Comparison of ENCODE assay signal across 8 cellular contexts in genomic region chr9:34380034-34380510, GRCh38. TPM values are rescaled to one million over a fixed set of nuclear protein-coding genes. Genes with fewer than 3 reads are reported as not detected.
DNase-seq lines count a peak whose midpoint lies in the region; ATAC-seq and TF ChIP-seq lines count a peak whose summit lies in the region.

No MANE protein-coding gene starts in this region.

- no peaks in the 10 kb centered on the region for H3K36me3 ChIP-seq in CD8-positive, alpha-beta T cell (ENCODE audit: insufficient read depth, low read length)
- H3K36me3 ChIP-seq in neural cell (ENCODE audit: insufficient read depth, low read length), result no peaks in the 10 kb centered on the region

- H3K4me2 ChIP-seq in neural cell (ENCODE audit: low read length), result no peak overlapping the region

- no peak for TF ChIP-seq RAD21 in neural cell (conservative IDR thresholded peaks at IDR 0.05)

- peak overlapping the region; percentile 87 for H3K4me3 Mint-ChIP-seq in CD8-positive, alpha-beta T cell
- peak overlapping the region; percentile 94 for H3K4me3 Mint-ChIP-seq in endothelial cell (ENCODE audit: unreplicated experiment)

- H3K27ac ChIP-seq in CD8-positive, alpha-beta T cell (ENCODE audit: low read depth, low read length), result peak overlapping the region; percentile 3
- H3K27ac ChIP-seq in neural cell (ENCODE audit: low read length), result no peak overlapping the region

- H3K27me3 Mint-ChIP-seq in CD8-positive, alpha-beta T cell (ENCODE audit: low read depth), result no peaks in the 10 kb centered on the region
- peaks cover 34% of the 10 kb centered on the region for H3K27me3 Mint-ChIP-seq in endothelial cell (ENCODE audit: unreplicated experiment)

- TF ChIP-seq CTCF in CD8-positive, alpha-beta T cell (IDR thresholded peaks at IDR 0.05), result no peak
- TF ChIP-seq CTCF in endothelial cell (IDR thresholded peaks at IDR 0.05; ENCODE audit: unreplicated experiment), result no peak
- no peak for TF ChIP-seq CTCF in neural cell (IDR thresholded peaks at IDR 0.05; ENCODE audit: poor library complexity, severe bottlenecking)

- no peak overlapping the region for H2AFZ ChIP-seq in neural cell (ENCODE audit: low read depth, low read length)

- no peaks in the 10 kb centered on the region for H3K9me3 ChIP-seq in CD8-positive, alpha-beta T cell (ENCODE audit: low read length)
- H3K9me3 ChIP-seq in neural cell (ENCODE audit: low read length), result no peaks in the 10 kb centered on the region

- no peaks in the 10 kb centered on the region for H3K9me3 Mint-ChIP-seq in CD8-positive, alpha-beta T cell
- H3K9me3 Mint-ChIP-seq in endothelial cell (ENCODE audit: unreplicated experiment), result no peaks in the 10 kb centered on the region

- H3K4me3 ChIP-seq in CD8-positive, alpha-beta T cell (ENCODE audit: low read depth, low read length), result peak overlapping the region; percentile 46
- H3K4me3 ChIP-seq in neural cell (ENCODE audit: low read length), result peak overlapping the region; percentile 61

- no peak for ATAC-seq in CD8-positive, alpha-beta T cell
- ATAC-seq in GM18505 (IDR thresholded peaks at IDR 0.05; ENCODE audit: unreplicated experiment) (no peak), HG02571 (IDR thresholded peaks at IDR 0.05; ENCODE audit: unreplicated experiment) (no peak)

- TF ChIP-seq POLR2A in GM18505 (IDR thresholded peaks at IDR 0.05; ENCODE audit: borderline replicate concordance, extremely low read depth, insufficient read depth, insufficient read length), result no peak

- POLR2A ChIA-PET in CD8-positive, alpha-beta T cell (lab: Charles Lee), result interaction anchor here (0.9 to 1.5 kb wide), 3 partner anchors 24 to 78 kb away, joined by 3 to 5 read pairs (median 4); partner anchors contain the start of genes DNAI1 and FAM219A

- H3K79me2 ChIP-seq in neural cell (replicated peaks; ENCODE audit: insufficient read depth, low read length), result no peaks in the 10 kb centered on the region

- peak overlapping the region; percentile 80 for H3K27ac Mint-ChIP-seq in CD8-positive, alpha-beta T cell
- H3K27ac Mint-ChIP-seq in endothelial cell (ENCODE audit: unreplicated experiment), result no peak overlapping the region

- H3K9me2 ChIP-seq in neural cell (ENCODE audit: insufficient read depth, low read length), result no peaks in the 10 kb centered on the region

- H4K20me1 ChIP-seq in neural cell (ENCODE audit: insufficient read depth), result no peaks in the 10 kb centered on the region

- CTCF ChIA-PET in CD8-positive, alpha-beta T cell (lab: Charles Lee), result interaction anchor here (0.6 to 5.7 kb wide), 6 partner anchors 16 to 387 kb away, joined by 4 to 77 read pairs (median 8); partner anchors contain the start of gene DCTN3

- intact Hi-C loops in CD8-positive, alpha-beta T cell (cut with DNase I, micrococcal nuclease), result loop anchor here (1.0 to 5.0 kb wide), 4 partner anchors 78 to 254 kb away; partner anchors contain the start of genes DCAF12 (in 1 of the 2), DNAI1 (in 1 of the 2), ENHO (in 1 of the 2) and FAM219A (in 1 of the 2)

- H3K4me1 Mint-ChIP-seq in CD8-positive, alpha-beta T cell (ENCODE audit: low read depth), result peaks cover 48% of the 10 kb centered on the region
- H3K4me1 Mint-ChIP-seq in endothelial cell (ENCODE audit: unreplicated experiment), result peaks cover 20% of the 10 kb centered on the region

- peak in 1 of 7 experiments; percentile 56 for DNase-seq in CD8-positive, alpha-beta T cell
- DNase-seq in NCI-H748 treated with DMSO at 0.1 percent for 48 hours (lab: John Stamatoyannopoulos, UW), result peak; percentile 50
- peak; percentile 25 for DNase-seq in endothelial cell (ENCODE audit: low spot score)
- DNase-seq in activated gamma-delta T cell (lab: John Stamatoyannopoulos, UW), result no peak
- DNase-seq in NCI-H1417 treated with DMSO at 0.1 percent for 48 hours (lab: John Stamatoyannopoulos, UW), result no peak

- no peak overlapping the region for H3K9ac ChIP-seq in neural cell (ENCODE audit: low read length)

- no peaks in the 10 kb centered on the region for H3F3A ChIP-seq in neural cell (ENCODE audit: insufficient read depth, low read length, poor library complexity, severe bottlenecking)

- peaks cover 36% of the 10 kb centered on the region for H3K4me1 ChIP-seq in CD8-positive, alpha-beta T cell (ENCODE audit: insufficient read depth, low read length)

- no peaks in the 10 kb centered on the region for H3K36me3 Mint-ChIP-seq in CD8-positive, alpha-beta T cell
- H3K36me3 Mint-ChIP-seq in endothelial cell (ENCODE audit: low read depth, unreplicated experiment), result peaks cover 3% of the 10 kb centered on the region

- no peak for TF ChIP-seq EP300 in neural cell (conservative IDR thresholded peaks at IDR 0.05; ENCODE audit: poor library complexity, severe bottlenecking)

- no peaks in the 10 kb centered on the region for H3K27me3 ChIP-seq in CD8-positive, alpha-beta T cell (ENCODE audit: insufficient read depth, low read length)
- peaks cover 26% of the 10 kb centered on the region for H3K27me3 ChIP-seq in neural cell (ENCODE audit: insufficient read depth, low read depth, low read length)

TF ChIP-seq in neural cell, 6 proteins besides CTCF, POLR2A, EP300 and RAD21:
- TF ChIP-seq POLR2AphosphoS5 (IDR thresholded peaks at IDR 0.05), result no peak
- no peak for TF ChIP-seq SMC3 (conservative IDR thresholded peaks at IDR 0.05; ENCODE audit: poor library complexity)
- TF ChIP-seq EZH2 (IDR thresholded peaks at IDR 0.05; ENCODE audit: borderline replicate concordance, insufficient read depth, low read length, poor library complexity, severe bottlenecking), result no peak
- TF ChIP-seq, protein P1, sequence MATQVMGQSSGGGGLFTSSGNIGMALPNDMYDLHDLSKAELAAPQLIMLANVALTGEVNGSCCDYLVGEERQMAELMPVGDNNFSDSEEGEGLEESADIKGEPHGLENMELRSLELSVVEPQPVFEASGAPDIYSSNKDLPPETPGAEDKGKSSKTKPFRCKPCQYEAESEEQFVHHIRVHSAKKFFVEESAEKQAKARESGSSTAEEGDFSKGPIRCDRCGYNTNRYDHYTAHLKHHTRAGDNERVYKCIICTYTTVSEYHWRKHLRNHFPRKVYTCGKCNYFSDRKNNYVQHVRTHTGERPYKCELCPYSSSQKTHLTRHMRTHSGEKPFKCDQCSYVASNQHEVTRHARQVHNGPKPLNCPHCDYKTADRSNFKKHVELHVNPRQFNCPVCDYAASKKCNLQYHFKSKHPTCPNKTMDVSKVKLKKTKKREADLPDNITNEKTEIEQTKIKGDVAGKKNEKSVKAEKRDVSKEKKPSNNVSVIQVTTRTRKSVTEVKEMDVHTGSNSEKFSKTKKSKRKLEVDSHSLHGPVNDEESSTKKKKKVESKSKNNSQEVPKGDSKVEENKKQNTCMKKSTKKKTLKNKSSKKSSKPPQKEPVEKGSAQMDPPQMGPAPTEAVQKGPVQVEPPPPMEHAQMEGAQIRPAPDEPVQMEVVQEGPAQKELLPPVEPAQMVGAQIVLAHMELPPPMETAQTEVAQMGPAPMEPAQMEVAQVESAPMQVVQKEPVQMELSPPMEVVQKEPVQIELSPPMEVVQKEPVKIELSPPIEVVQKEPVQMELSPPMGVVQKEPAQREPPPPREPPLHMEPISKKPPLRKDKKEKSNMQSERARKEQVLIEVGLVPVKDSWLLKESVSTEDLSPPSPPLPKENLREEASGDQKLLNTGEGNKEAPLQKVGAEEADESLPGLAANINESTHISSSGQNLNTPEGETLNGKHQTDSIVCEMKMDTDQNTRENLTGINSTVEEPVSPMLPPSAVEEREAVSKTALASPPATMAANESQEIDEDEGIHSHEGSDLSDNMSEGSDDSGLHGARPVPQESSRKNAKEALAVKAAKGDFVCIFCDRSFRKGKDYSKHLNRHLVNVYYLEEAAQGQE (IDR thresholded peaks at IDR 0.05; ENCODE audit: borderline replicate concordance), result no peak
- no peak for TF ChIP-seq MXI1 (conservative IDR thresholded peaks at IDR 0.05; ENCODE audit: poor library complexity, severe bottlenecking)
- TF ChIP-seq TAF1 (IDR thresholded peaks at IDR 0.05; ENCODE audit: low read depth), result no peak

RNA-seq across cellular contexts. Expression of gene MYORG, which starts 3.4 kb away (rescaled TPM):
- under 1 TPM; 0.39 to 0.60 TPM for total RNA-seq in CD8-positive, alpha-beta T cell
- 77.0 TPM for total RNA-seq in endothelial cell (ENCODE audit: unreplicated experiment)
- polyA plus RNA-seq in neural cell, result 0.58 and 1.0 TPM in 2 replicates
- polyA minus RNA-seq in neural cell, result 1.2 and 1.6 TPM in 2 replicates

RNA-seq across cellular contexts. Expression of gene NUDT2, which starts 50.7 kb away (rescaled TPM):
- 10 to 100 TPM in 1 of 2 experiments, 1 to 10 TPM in 1; 9.7 to 10.2 TPM for total RNA-seq in CD8-positive, alpha-beta T cell
- 16.8 TPM for total RNA-seq in endothelial cell (ENCODE audit: unreplicated experiment)
- polyA plus RNA-seq in neural cell, result 62.6 and 88.3 TPM in 2 replicates
- polyA minus RNA-seq in neural cell, result 20.0 and 21.4 TPM in 2 replicates

RNA-seq across cellular contexts. Expression of gene KIF24, which starts 51.0 kb away (rescaled TPM):
- under 1 TPM; 0.08 to 0.14 TPM for total RNA-seq in CD8-positive, alpha-beta T cell
- total RNA-seq in endothelial cell (ENCODE audit: unreplicated experiment), result 2.2 TPM
- polyA plus RNA-seq in neural cell, result 0.19 and 0.36 TPM in 2 replicates
- polyA minus RNA-seq in neural cell, result 1.2 and 1.5 TPM in 2 replicates

Comparison
In these comparisons a context has a peak if more than half of its experiments do, and no peak if none do; other contexts are left out.
1. DNase-seq: peak in NCI-H748 treated with DMSO at 0.1 percent for 48 hours (single experiment) and endothelial cell (single experiment); none in activated gamma-delta T cell (single experiment) and NCI-H1417 treated with DMSO at 0.1 percent for 48 hours (single experiment).
2. RNA of gene MYORG, which starts 3.4 kb away (total RNA-seq): 77.0 TPM in endothelial cell (single experiment); 0.39 to 0.60 TPM in CD8-positive, alpha-beta T cell; every median in the first group is over 10 times any median in the second.